Comparison of ENCODE assay signal across 19 cellular contexts in the genomic region with DNA sequence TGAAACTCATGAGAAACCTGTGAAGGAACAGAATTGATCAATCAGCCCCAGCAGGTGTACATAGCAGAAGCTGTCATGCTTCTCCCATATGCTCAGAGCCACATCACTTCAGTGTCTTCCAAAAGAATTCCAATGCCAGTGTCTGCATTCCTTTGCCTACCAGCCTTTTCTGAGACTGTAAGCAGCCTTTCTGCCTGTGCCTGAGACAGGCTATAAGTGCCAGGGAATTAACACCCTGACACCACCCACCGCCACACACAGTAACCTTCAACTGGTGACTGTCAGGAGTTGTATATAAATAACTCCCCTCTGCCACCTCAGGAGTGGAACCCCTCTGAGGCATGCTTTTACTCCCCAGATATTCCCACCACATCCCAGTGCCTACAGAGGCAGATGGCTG. TPM values are rescaled to one million over a fixed set of nuclear protein-coding genes. Genes with fewer than 3 reads are reported as not detected.
A peak's percentile ranks its signal among the peaks of the same experiment; 100 is the strongest.
DNase-seq lines count a peak whose midpoint lies in the region; ATAC-seq and TF ChIP-seq lines count a peak whose summit lies in the region.
"Had no signal": no experiment of that assay in that cellular context is flagged by ENCODE, and none has a peak within 500 bp of the region (broad histone marks: within the 10 kb centered on the region; RNA-seq: fewer than 3 reads in every experiment).

No MANE protein-coding gene starts in this region.

- H3K27ac Mint-ChIP-seq in activated CD8-positive, alpha-beta T cell treated with anti-CD3 and anti-CD28 coated beads, Interleukin-2, amount 10 ng/mL, durations not matched to agents 7 days and 5 days: no peak overlapping the region
- H3K27ac Mint-ChIP-seq in activated CD8-positive, alpha-beta T cell treated with anti-CD3 and anti-CD28 coated beads for 36 hours: no peak overlapping the region
- H3K27ac Mint-ChIP-seq in WTC11: no peak overlapping the region
- H3K27ac Mint-ChIP-seq: activated naive CD8-positive, alpha-beta T cell treated with anti-CD3 and anti-CD28 coated beads, Interleukin-2, amount 50 U/mL, for 24 hours; mesothelial cell of epicardium had no signal

- peak overlapping the region; percentile 78 for H3K27ac ChIP-seq in right cardiac atrium (ENCODE audit: low read length)
- H3K27ac ChIP-seq: 22Rv1 had no signal

- peak; percentile 17 for DNase-seq in activated CD8-positive, alpha-beta T cell treated with anti-CD3 and anti-CD28 coated beads, Interleukin-2, amount 10 ng/mL, durations not matched to agents 7 days and 5 days
- DNase-seq in activated CD8-positive, alpha-beta T cell treated with anti-CD3 and anti-CD28 coated beads for 36 hours: no peak
- no peak for DNase-seq in WTC11 (ENCODE audit: low spot score)
- no peak for DNase-seq in right cardiac atrium
- peak; percentile 73 for DNase-seq in retinal pigment epithelial cell (ENCODE audit: low read depth)
- no peak for DNase-seq in GM20000 (ENCODE audit: low spot score)
- DNase-seq: activated CD4-positive, alpha-beta T cell treated with anti-CD3 and anti-CD28 coated beads for 4 hours; activated effector memory CD4-positive, alpha-beta T cell treated with anti-CD3 and anti-CD28 coated beads, Interleukin-2, amount 50 U/mL, for 16 hours; activated naive CD8-positive, alpha-beta T cell treated with anti-CD3 and anti-CD28 coated beads, Interleukin-2, amount 50 U/mL, for 24 hours; cortex of kidney; NCI-H1105; SHP77 had no signal

- ATAC-seq in activated CD8-positive, alpha-beta T cell treated with anti-CD3 and anti-CD28 coated beads, Interleukin-2, amount 10 ng/mL, durations not matched to agents 7 days and 5 days: no peak
- ATAC-seq in activated CD8-positive, alpha-beta T cell treated with anti-CD3 and anti-CD28 coated beads for 36 hours: no peak
- ATAC-seq in WTC11 (peak; percentile 62), right cardiac atrium (peak; percentile 81 to 84), HG02885 (IDR thresholded peaks at IDR 0.05; ENCODE audit: poor library complexity, unreplicated experiment) (no peak), GM21619 (IDR thresholded peaks at IDR 0.05; ENCODE audit: unreplicated experiment) (no peak)
- ATAC-seq: activated naive CD8-positive, alpha-beta T cell treated with anti-CD3 and anti-CD28 coated beads, Interleukin-2, amount 50 U/mL, for 24 hours had no signal

- no peaks in the 10 kb centered on the region for H3K4me1 ChIP-seq in right cardiac atrium (ENCODE audit: control insufficient read depth, insufficient read depth, low read length)

- no peaks in the 10 kb centered on the region for H3K27me3 ChIP-seq in right cardiac atrium (ENCODE audit: control insufficient read depth, insufficient read depth)

- CTCF ChIA-PET in activated CD8-positive, alpha-beta T cell treated with anti-CD3 and anti-CD28 coated beads, Interleukin-2, amount 10 ng/mL, durations not matched to agents 7 days and 5 days (lab: Charles Lee): interaction anchor here (8.8 kb wide), 1 partner anchor 15 kb away, joined by 57 read pairs; no protein-coding TSS in a partner anchor
- CTCF ChIA-PET in activated CD8-positive, alpha-beta T cell treated with anti-CD3 and anti-CD28 coated beads for 36 hours (lab: Charles Lee): interaction anchor here (0.6 to 13.8 kb wide), 5 partner anchors 13 to 89 kb away, joined by 3 to 143 read pairs (median 3); a partner anchor contains a TSS
- CTCF ChIA-PET in WTC11 (lab: Charles Lee): interaction anchor here (1.4 kb wide), 1 partner anchor 15 kb away, joined by 13 read pairs; no protein-coding TSS in a partner anchor

- no peaks in the 10 kb centered on the region for H3K36me3 Mint-ChIP-seq in activated CD8-positive, alpha-beta T cell treated with anti-CD3 and anti-CD28 coated beads, Interleukin-2, amount 10 ng/mL, durations not matched to agents 7 days and 5 days (ENCODE audit: low read depth)
- no peaks in the 10 kb centered on the region for H3K36me3 Mint-ChIP-seq in activated CD8-positive, alpha-beta T cell treated with anti-CD3 and anti-CD28 coated beads for 36 hours (ENCODE audit: low read depth)
- H3K36me3 Mint-ChIP-seq in WTC11: no peaks in the 10 kb centered on the region
- H3K36me3 Mint-ChIP-seq: mesothelial cell of epicardium had no signal

- no peaks in the 10 kb centered on the region for H3K9me3 Mint-ChIP-seq in activated CD8-positive, alpha-beta T cell treated with anti-CD3 and anti-CD28 coated beads, Interleukin-2, amount 10 ng/mL, durations not matched to agents 7 days and 5 days (ENCODE audit: insufficient read depth)
- no peaks in the 10 kb centered on the region for H3K9me3 Mint-ChIP-seq in activated CD8-positive, alpha-beta T cell treated with anti-CD3 and anti-CD28 coated beads for 36 hours
- no peaks in the 10 kb centered on the region for H3K9me3 Mint-ChIP-seq in WTC11
- H3K9me3 Mint-ChIP-seq: activated naive CD8-positive, alpha-beta T cell treated with anti-CD3 and anti-CD28 coated beads, Interleukin-2, amount 50 U/mL, for 24 hours; mesothelial cell of epicardium had no signal

- H3K4me1 Mint-ChIP-seq in activated CD8-positive, alpha-beta T cell treated with anti-CD3 and anti-CD28 coated beads, Interleukin-2, amount 10 ng/mL, durations not matched to agents 7 days and 5 days (ENCODE audit: low read depth): peaks cover 7% of the 10 kb centered on the region
- peaks cover 6% of the 10 kb centered on the region for H3K4me1 Mint-ChIP-seq in activated CD8-positive, alpha-beta T cell treated with anti-CD3 and anti-CD28 coated beads for 36 hours (ENCODE audit: low read depth)
- peaks cover 10% of the 10 kb centered on the region for H3K4me1 Mint-ChIP-seq in WTC11

- peaks cover 18% of the 10 kb centered on the region for H3K27me3 Mint-ChIP-seq in activated CD8-positive, alpha-beta T cell treated with anti-CD3 and anti-CD28 coated beads, Interleukin-2, amount 10 ng/mL, durations not matched to agents 7 days and 5 days (ENCODE audit: low read depth)
- H3K27me3 Mint-ChIP-seq in activated CD8-positive, alpha-beta T cell treated with anti-CD3 and anti-CD28 coated beads for 36 hours: peaks cover 7% of the 10 kb centered on the region
- no peaks in the 10 kb centered on the region; the same call in 1 of the 2 replicates for H3K27me3 Mint-ChIP-seq in WTC11 (ENCODE audit: low read depth)

- H3K4me3 ChIP-seq in right cardiac atrium (ENCODE audit: low read length) (no peak overlapping the region), retinal pigment epithelial cell (ENCODE audit: low read length) (no peak overlapping the region)

- no peak for TF ChIP-seq CTCF in activated CD8-positive, alpha-beta T cell treated with anti-CD3 and anti-CD28 coated beads for 36 hours (IDR thresholded peaks at IDR 0.05)
- TF ChIP-seq CTCF in WTC11 (IDR thresholded peaks at IDR 0.05) (no peak), retinal pigment epithelial cell (conservative IDR thresholded peaks at IDR 0.05; ENCODE audit: low read depth, low read length) (no peak), GM20000 (IDR thresholded peaks at IDR 0.05; ENCODE audit: extremely low read depth, missing control alignments) (no peak)

- intact Hi-C loops in activated CD8-positive, alpha-beta T cell treated with anti-CD3 and anti-CD28 coated beads for 36 hours (cut with micrococcal nuclease): no loop called here
- intact Hi-C loops in right cardiac atrium (cut with DNase I): no loop called here

- WGBS in right cardiac atrium: 58% methylated on average over 1 of the region's 1 CpG

- POLR2A ChIA-PET in activated CD8-positive, alpha-beta T cell treated with anti-CD3 and anti-CD28 coated beads, Interleukin-2, amount 10 ng/mL, durations not matched to agents 7 days and 5 days (lab: Charles Lee): no interaction called here
- POLR2A ChIA-PET in activated CD8-positive, alpha-beta T cell treated with anti-CD3 and anti-CD28 coated beads for 36 hours (lab: Charles Lee): no interaction called here
- POLR2A ChIA-PET in WTC11 (lab: Charles Lee): no interaction called here

- H3K4me3 Mint-ChIP-seq in activated CD8-positive, alpha-beta T cell treated with anti-CD3 and anti-CD28 coated beads, Interleukin-2, amount 10 ng/mL, durations not matched to agents 7 days and 5 days: no peak overlapping the region
- H3K4me3 Mint-ChIP-seq in activated CD8-positive, alpha-beta T cell treated with anti-CD3 and anti-CD28 coated beads for 36 hours: no peak overlapping the region
- no peak overlapping the region for H3K4me3 Mint-ChIP-seq in WTC11
- H3K4me3 Mint-ChIP-seq: activated naive CD8-positive, alpha-beta T cell treated with anti-CD3 and anti-CD28 coated beads, Interleukin-2, amount 50 U/mL, for 24 hours; mesothelial cell of epicardium had no signal

- H3K9me3 ChIP-seq in right cardiac atrium (ENCODE audit: control insufficient read depth, low read length): no peaks in the 10 kb centered on the region

TF ChIP-seq in WTC11, 78 proteins besides CTCF, POLR2A, EP300 and RAD21 (continues in another document):
- TF ChIP-seq ATF1 (CRISPR knock-in tag; IDR thresholded peaks at IDR 0.05) (no peak), ZNF423 (CRISPR knock-in tag; IDR thresholded peaks at IDR 0.05) (no peak)
- TF ChIP-seq, protein P1, sequence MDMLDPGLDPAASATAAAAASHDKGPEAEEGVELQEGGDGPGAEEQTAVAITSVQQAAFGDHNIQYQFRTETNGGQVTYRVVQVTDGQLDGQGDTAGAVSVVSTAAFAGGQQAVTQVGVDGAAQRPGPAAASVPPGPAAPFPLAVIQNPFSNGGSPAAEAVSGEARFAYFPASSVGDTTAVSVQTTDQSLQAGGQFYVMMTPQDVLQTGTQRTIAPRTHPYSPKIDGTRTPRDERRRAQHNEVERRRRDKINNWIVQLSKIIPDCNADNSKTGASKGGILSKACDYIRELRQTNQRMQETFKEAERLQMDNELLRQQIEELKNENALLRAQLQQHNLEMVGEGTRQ (CRISPR knock-in tag; IDR thresholded peaks at IDR 0.05): no peak

RNA-seq across cellular contexts. Expression of a gene that starts 38.1 kb away (rescaled TPM):
- not detected for total RNA-seq in activated CD8-positive, alpha-beta T cell treated with anti-CD3 and anti-CD28 coated beads, Interleukin-2, amount 10 ng/mL, durations not matched to agents 7 days and 5 days
- not detected for total RNA-seq in activated CD8-positive, alpha-beta T cell treated with anti-CD3 and anti-CD28 coated beads for 36 hours
- not detected in 3 replicates for total RNA-seq in WTC11 (2021)
- not detected for total RNA-seq in right cardiac atrium
- not detected for polyA plus RNA-seq in right cardiac atrium
- total RNA-seq: fibroblast of villous mesenchyme, mesothelial cell of epicardium, pulmonary artery endothelial cell had no signal
- polyA plus RNA-seq: BJ had no signal

RNA-seq across cellular contexts. Expression of a gene that starts 39.6 kb away (rescaled TPM):
- total RNA-seq in activated CD8-positive, alpha-beta T cell treated with anti-CD3 and anti-CD28 coated beads, Interleukin-2, amount 10 ng/mL, durations not matched to agents 7 days and 5 days: 1 to 10 TPM; 4.2 to 4.5 TPM
- 1 to 10 TPM; 3.9 to 4.0 TPM for total RNA-seq in activated CD8-positive, alpha-beta T cell treated with anti-CD3 and anti-CD28 coated beads for 36 hours
- total RNA-seq in WTC11 (2021) (4.4 to 5.2 TPM (median 4.4 TPM) in 3 replicates), right cardiac atrium (1 to 10 TPM; 4.0 to 4.6 (median 4.3) TPM)
- polyA plus RNA-seq in right cardiac atrium: 2.7 TPM

RNA-seq across cellular contexts. Expression of a gene that starts 46.7 kb away (rescaled TPM):
- total RNA-seq in activated CD8-positive, alpha-beta T cell treated with anti-CD3 and anti-CD28 coated beads, Interleukin-2, amount 10 ng/mL, durations not matched to agents 7 days and 5 days: not detected
- total RNA-seq in activated CD8-positive, alpha-beta T cell treated with anti-CD3 and anti-CD28 coated beads for 36 hours: under 1 TPM in 1 of 2 experiments, not detected in 1; 0.07 TPM
- 16.4 to 19.4 TPM (median 18.8 TPM) in 3 replicates for total RNA-seq in WTC11 (2021)
- total RNA-seq in right cardiac atrium: 1 to 10 TPM in 3 of 4 donors, under 1 TPM in 1; 0.17 to 2.7 (median 2.3) TPM
- polyA plus RNA-seq in right cardiac atrium: 1.3 TPM
- total RNA-seq: fibroblast of villous mesenchyme, pulmonary artery endothelial cell had no signal
- polyA plus RNA-seq: BJ had no signal

Comparison
In these comparisons a context has a peak if more than half of its experiments do, and no peak if none do; other contexts are left out.
1. DNase-seq: peak in activated CD8-positive, alpha-beta T cell treated with anti-CD3 and anti-CD28 coated beads, Interleukin-2, amount 10 ng/mL, durations not matched to agents 7 days and 5 days (single experiment) and retinal pigment epithelial cell (single experiment); none in activated CD8-positive, alpha-beta T cell treated with anti-CD3 and anti-CD28 coated beads for 36 hours (single experiment), WTC11 (single experiment), right cardiac atrium (0 of 3) and GM20000 (single experiment).
2. ATAC-seq: peak in WTC11 (single experiment) and right cardiac atrium (2 of 2); none in activated CD8-positive, alpha-beta T cell treated with anti-CD3 and anti-CD28 coated beads, Interleukin-2, amount 10 ng/mL, durations not matched to agents 7 days and 5 days (single experiment), activated CD8-positive, alpha-beta T cell treated with anti-CD3 and anti-CD28 coated beads for 36 hours (single experiment), HG02885 (single experiment) and GM21619 (single experiment).